8 cellular contexts compared by ENCODE assay signal in genomic region chr2:9473985-9474360, GRCh38. TPM values are rescaled to one million over a fixed set of nuclear protein-coding genes. Genes with fewer than 3 reads are reported as not detected.
DNase-seq lines count a peak whose midpoint lies in the region; ATAC-seq and TF ChIP-seq lines count a peak whose summit lies in the region.

No MANE protein-coding gene starts in this region.

- peaks cover 29% of the 10 kb centered on the region for H3K36me3 Mint-ChIP-seq in activated T-cell treated with anti-CD3 and anti-CD28 coated beads, Interleukin-2, amount 50 U/mL, for 4 hours (ENCODE audit: insufficient read depth)

- peak overlapping the region; percentile 75 for H2AFZ ChIP-seq in fibroblast of lung (ENCODE audit: low read length)

- peak overlapping the region; percentile 80 for H3K4me3 Mint-ChIP-seq in activated T-cell treated with anti-CD3 and anti-CD28 coated beads, Interleukin-2, amount 50 U/mL, for 4 hours

- ATAC-seq in GM19452 (IDR thresholded peaks at IDR 0.05; ENCODE audit: unreplicated experiment) = peak; percentile 30
- ATAC-seq in activated T-cell treated with anti-CD3 and anti-CD28 coated beads, Interleukin-2, amount 50 U/mL, for 4 hours = peak; percentile 61 to 66

- peak overlapping the region; percentile 79 for H3K4me3 ChIP-seq in Jurkat, Clone E6-1 (ENCODE audit: low read length)
- peak overlapping the region; percentile 56 to 86 (median 76) for H3K4me3 ChIP-seq in fibroblast of lung (replicated peaks in 1 of 4; ENCODE audit: control extremely low read depth in 1 of 4, insufficient read depth in 1 of 4, low read depth in 3 of 4, low read length in 4 of 4)
- H3K4me3 ChIP-seq in neutrophil (ENCODE audit: low read depth in 1 of 2, low read length in 1 of 2) = peak overlapping the region; percentile 65 to 89

- H3K79me2 ChIP-seq in fibroblast of lung (ENCODE audit: control insufficient read depth, insufficient read depth, low read length) = peaks cover 27% of the 10 kb centered on the region

- TF ChIP-seq CTCF in fibroblast of lung (conservative IDR thresholded peaks at IDR 0.05 in 1 of 2, IDR thresholded peaks at IDR 0.05 in 1 of 2; ENCODE audit: low read depth in 1 of 2, low read length in 2 of 2) = no peak
- TF ChIP-seq CTCF in neutrophil (IDR thresholded peaks at IDR 0.05) = no peak

- H3K36me3 ChIP-seq in fibroblast of lung (ENCODE audit: control insufficient read depth, insufficient read depth, low read length) = peaks cover 7% of the 10 kb centered on the region
- peaks cover 5% of the 10 kb centered on the region for H3K36me3 ChIP-seq in neutrophil

- H3K9me3 Mint-ChIP-seq in activated T-cell treated with anti-CD3 and anti-CD28 coated beads, Interleukin-2, amount 50 U/mL, for 4 hours = no peaks in the 10 kb centered on the region

- H3K9ac ChIP-seq in fibroblast of lung (ENCODE audit: insufficient read depth, low read length) = peak overlapping the region; percentile 92

- peak overlapping the region; percentile 89 for H3K4me2 ChIP-seq in fibroblast of lung (ENCODE audit: extremely low read depth, insufficient read depth, low read length)

- H3K4me1 ChIP-seq in fibroblast of lung (ENCODE audit: control insufficient read depth, extremely low read depth, insufficient read depth, low read length) = peaks cover 5% of the 10 kb centered on the region
- peaks cover 28 to 30% of the 10 kb centered on the region in 2 experiments for H3K4me1 ChIP-seq in neutrophil (ENCODE audit: control insufficient read depth in 1 of 2, insufficient read depth in 1 of 2, low read depth in 1 of 2, low read length in 1 of 2)

- H4K20me1 ChIP-seq in fibroblast of lung (ENCODE audit: control insufficient read depth, extremely low read depth, insufficient read depth, low read length) = no peaks in the 10 kb centered on the region

- H3K27me3 Mint-ChIP-seq in activated T-cell treated with anti-CD3 and anti-CD28 coated beads, Interleukin-2, amount 50 U/mL, for 4 hours (ENCODE audit: low read depth) = no peaks in the 10 kb centered on the region

- H3K27ac ChIP-seq in fibroblast of lung (ENCODE audit: insufficient read depth, low read length) (peak overlapping the region; percentile 91), neutrophil (peak overlapping the region; percentile 82)

- H3K27me3 ChIP-seq in fibroblast of lung (ENCODE audit: control insufficient read depth, insufficient read depth, low read length) (no peaks in the 10 kb centered on the region), neutrophil (no peaks in the 10 kb centered on the region)

- DNase-seq in 8988T (peak; percentile 27), fibroblast of lung (ENCODE audit: low read depth in 2 of 2) (peak in 1 of 2 donors; percentile 32), superior temporal gyrus (ENCODE audit: extremely low spot score) (peak; percentile 58), NCI-H774 (lab: John Stamatoyannopoulos, UW) (no peak)
- no peak for DNase-seq in Jurkat, Clone E6-1 (ENCODE audit: low read depth, low spot score)
- peak; percentile 68 for DNase-seq in activated T-cell treated with anti-CD3 and anti-CD28 coated beads, Interleukin-2, amount 50 U/mL, for 4 hours

- H3K9me3 ChIP-seq in fibroblast of lung (ENCODE audit: control insufficient read depth, insufficient read depth, low read depth, low read length) = no peaks in the 10 kb centered on the region
- no peaks in the 10 kb centered on the region for H3K9me3 ChIP-seq in neutrophil

- H3K4me1 Mint-ChIP-seq in activated T-cell treated with anti-CD3 and anti-CD28 coated beads, Interleukin-2, amount 50 U/mL, for 4 hours (ENCODE audit: low read depth) = peaks cover 43% of the 10 kb centered on the region

RNA-seq across cellular contexts. Expression of gene IAH1, which starts 0.4 kb away (rescaled TPM):
- polyA plus RNA-seq in Jurkat, Clone E6-1 (2012; ENCODE audit: insufficient read depth, insufficient read length) = 82.4 TPM
- 10 to 100 TPM; 39.0 to 40.6 (median 40.3) TPM for total RNA-seq in activated T-cell treated with anti-CD3 and anti-CD28 coated beads, Interleukin-2, amount 50 U/mL, for 4 hours
- total RNA-seq in fibroblast of lung = 84.7 and 92.5 TPM in 2 replicates
- polyA plus RNA-seq in fibroblast of lung = 119 and 127 TPM in 2 replicates
- 105 and 106 TPM in 2 replicates for polyA plus RNA-seq in fibroblast of lung (2012)
- polyA minus RNA-seq in fibroblast of lung (ENCODE audit: low replicate concordance) = 48.0 and 52.6 TPM in 2 replicates

RNA-seq across cellular contexts. Expression of gene CPSF3, which starts 50.5 kb away (rescaled TPM):
- 124 TPM for polyA plus RNA-seq in Jurkat, Clone E6-1 (2012; ENCODE audit: insufficient read depth, insufficient read length)
- total RNA-seq in activated T-cell treated with anti-CD3 and anti-CD28 coated beads, Interleukin-2, amount 50 U/mL, for 4 hours = 10 to 100 TPM; 61.8 to 66.6 (median 63.5) TPM
- total RNA-seq in fibroblast of lung = 46.2 and 53.0 TPM in 2 replicates
- 48.6 and 54.1 TPM in 2 replicates for polyA plus RNA-seq in fibroblast of lung
- 38.9 and 49.5 TPM in 2 replicates for polyA plus RNA-seq in fibroblast of lung (2012)
- 10.1 and 21.8 TPM in 2 replicates for polyA minus RNA-seq in fibroblast of lung (ENCODE audit: low replicate concordance)

RNA-seq across cellular contexts. Expression of gene ITGB1BP1, which starts 50.6 kb away (rescaled TPM):
- polyA plus RNA-seq in Jurkat, Clone E6-1 (2012; ENCODE audit: insufficient read depth, insufficient read length) = 104 TPM
- 100 to 1,000 TPM in 2 of 3 donors, 10 to 100 TPM in 1; 90.2 to 137 (median 119) TPM for total RNA-seq in activated T-cell treated with anti-CD3 and anti-CD28 coated beads, Interleukin-2, amount 50 U/mL, for 4 hours
- 44.4 and 44.6 TPM in 2 replicates for total RNA-seq in fibroblast of lung
- polyA plus RNA-seq in fibroblast of lung = 107 and 131 TPM in 2 replicates
- polyA plus RNA-seq in fibroblast of lung (2012) = 211 and 219 TPM in 2 replicates
- polyA minus RNA-seq in fibroblast of lung (ENCODE audit: low replicate concordance) = 20.5 and 24.2 TPM in 2 replicates

Comparison
In these comparisons a context has a peak if more than half of its experiments do, and no peak if none do; other contexts are left out.
1. DNase-seq: peak in 8988T (single experiment), activated T-cell treated with anti-CD3 and anti-CD28 coated beads, Interleukin-2, amount 50 U/mL, for 4 hours (single experiment) and superior temporal gyrus (single experiment); none in Jurkat, Clone E6-1 (single experiment) and NCI-H774 (single experiment).
2. Peak in every context shown above with its lines, with median percentiles within 50 percentile points of each other: H3K4me3 ChIP-seq.